8 cellular contexts compared by ENCODE assay signal in genomic region chr15:73697033-73697467, GRCh38. TPM values are rescaled to one million over a fixed set of nuclear protein-coding genes. Genes with fewer than 3 reads are reported as not detected.
DNase-seq lines count a peak whose midpoint lies in the region; ATAC-seq, FAIRE-seq and TF ChIP-seq lines count a peak whose summit lies in the region.

No MANE protein-coding gene starts in this region.

- H3K36me3 ChIP-seq in pancreas (no peaks in the 10 kb centered on the region), testis (ENCODE audit: low read depth, missing control alignments) (no peaks in the 10 kb centered on the region)

- peak; percentile 97 for DNase-seq in A172 (ENCODE audit: low spot score)
- DNase-seq in SK-MEL-5 (ENCODE audit: low read depth, low spot score) = peak; percentile 74
- peak; percentile 52 for DNase-seq in activated gamma-delta T cell treated with anti-CD3 and anti-CD28 coated beads, Interleukin-2, amount 50 U/mL, for 16 hours (ENCODE audit: low read depth)
- peak; percentile 74 for DNase-seq in globus pallidus (ENCODE audit: low spot score)
- DNase-seq in pancreas = peak in 5 of 6 donors; percentile 30 to 70 (median 62)
- peak; percentile 87 for DNase-seq in testis

- intact Hi-C loops in pancreas (cut with DNase I) = no loop called here
- intact Hi-C loops in testis (cut with DNase I; ENCODE audit: low total_unique reads) = no loop called here

- H3K27me3 ChIP-seq in pancreas (no peaks in the 10 kb centered on the region), testis (no peaks in the 10 kb centered on the region)

- peak; percentile 52 for ATAC-seq in HG03469 (IDR thresholded peaks at IDR 0.05; ENCODE audit: unreplicated experiment)
- ATAC-seq in pancreas = peak; percentile 20 to 87 (median 81)

- H3K27ac ChIP-seq in pancreas = no peak overlapping the region
- H3K27ac ChIP-seq in testis = no peak overlapping the region

- no peak overlapping the region for H3K4me3 ChIP-seq in pancreas
- no peak overlapping the region for H3K4me3 ChIP-seq in testis

- H3K9me3 ChIP-seq in pancreas = no peaks in the 10 kb centered on the region
- no peaks in the 10 kb centered on the region for H3K9me3 ChIP-seq in testis

- 59 to 61% methylated on average over 9 of the region's 9 CpGs for WGBS in pancreas, 2 donors
- WGBS in testis, 2 donors = 21 to 41% methylated on average over 9 of the region's 9 CpGs

- no peak for FAIRE-seq in pancreas (lab: Jason Lieb, UNC)

- H3K4me1 ChIP-seq in pancreas (no peaks in the 10 kb centered on the region), testis (peaks cover 10% of the 10 kb centered on the region)

- TF ChIP-seq CTCF in pancreas (IDR thresholded peaks at IDR 0.05) (no peak), testis (IDR thresholded peaks at IDR 0.05) (no peak)

- in situ Hi-C loops in GM18951 (cut with MboI; ENCODE audit: low sequenced_read_pairs, unreplicated experiment) (no loop called here), SK-MEL-5 (cut with HindIII; ENCODE audit: low pct_unique_long_range_greater_than_20kb, low sequenced_read_pairs) (no loop called here)

- TF ChIP-seq POLR2A in GM18951 (IDR thresholded peaks at IDR 0.05; ENCODE audit: extremely low read depth, insufficient read depth, insufficient read length) (peak; percentile 26), testis (IDR thresholded peaks at IDR 0.05) (no peak)

RNA-seq across cellular contexts. Expression of gene CD276, which starts 12.9 kb away (rescaled TPM):
- total RNA-seq in A172 (2014; rRNA removed; shearing (Covaris generic)) = 121 and 158 TPM in 2 replicates
- 27.2 and 35.2 TPM in 2 replicates for total RNA-seq in SK-MEL-5 (2014; rRNA removed; shearing (Covaris generic))
- polyA plus RNA-seq in SK-MEL-5 (2015; cell fraction: cytosol; rRNA removed) = 132 and 136 TPM in 2 replicates
- polyA plus RNA-seq in SK-MEL-5 (2015; cell fraction: nucleus; rRNA removed) = 49.0 and 75.6 TPM in 2 replicates
- total RNA-seq in pancreas (10 to 100 TPM; 13.9 to 56.0 (median 18.0) TPM), testis (10 to 100 TPM; 43.1 to 61.5 TPM)
- polyA plus RNA-seq in pancreas (10 to 100 TPM; 26.4 to 30.4 TPM), testis (ENCODE audit: insufficient read depth, low read depth, low replicate concordance) (50.3 TPM)

RNA-seq across cellular contexts. Expression of gene INSYN1, which starts 56.1 kb away (rescaled TPM):
- 1.0 and 1.5 TPM in 2 replicates for total RNA-seq in A172 (2014; rRNA removed; shearing (Covaris generic))
- total RNA-seq in SK-MEL-5 (2014; rRNA removed; shearing (Covaris generic)) = 2.4 and 2.5 TPM in 2 replicates
- 1.2 and 1.5 TPM in 2 replicates for polyA plus RNA-seq in SK-MEL-5 (2015; cell fraction: cytosol; rRNA removed)
- 0.76 and 0.88 TPM in 2 replicates for polyA plus RNA-seq in SK-MEL-5 (2015; cell fraction: nucleus; rRNA removed)
- 1 to 10 TPM in 4 of 6 donors, under 1 TPM in 2; 0.42 to 2.7 (median 1.6) TPM for total RNA-seq in pancreas
- 10 to 100 TPM in 1 of 2 donors, 1 to 10 TPM in 1; 6.0 to 28.2 TPM for polyA plus RNA-seq in pancreas
- 10 to 100 TPM in 1 of 2 donors, 1 to 10 TPM in 1; 8.9 to 15.9 TPM for total RNA-seq in testis
- 18.9 TPM for polyA plus RNA-seq in testis (ENCODE audit: insufficient read depth, low read depth, low replicate concordance)
